ENCODE assay signal across 13 cellular contexts in genomic region chr21:46080171-46081021, GRCh38. TPM values are rescaled to one million over a fixed set of nuclear protein-coding genes. Genes with fewer than 3 reads are reported as not detected.
DNase-seq lines count a peak whose midpoint lies in the region; ATAC-seq and TF ChIP-seq lines count a peak whose summit lies in the region.
"Had no signal": no experiment of that assay in that cellular context is flagged by ENCODE, and none has a peak within 500 bp of the region (broad histone marks: within the 10 kb centered on the region; RNA-seq: fewer than 3 reads in every experiment).

No MANE protein-coding gene starts in this region.

- H3K27ac Mint-ChIP-seq in neural crest cell (ENCODE audit: unreplicated experiment) = peak overlapping the region; percentile 67
- H3K27ac Mint-ChIP-seq: activated CD4-positive, alpha-beta T cell treated with anti-CD3 and anti-CD28 coated beads, Interleukin-2, amount 10 ng/mL, durations not matched to agents 24 days and 14 days had no signal

- no peak for TF ChIP-seq CTCF in neural crest cell (conservative IDR thresholded peaks at IDR 0.05)

- ATAC-seq in Right ventricle myocardium inferior = peak; percentile 51
- ATAC-seq in HG02623 (IDR thresholded peaks at IDR 0.05; ENCODE audit: unreplicated experiment) = no peak
- no peak for ATAC-seq in HG03469 (IDR thresholded peaks at IDR 0.05; ENCODE audit: unreplicated experiment)
- no peak for ATAC-seq in HG02981 (IDR thresholded peaks at IDR 0.05; ENCODE audit: unreplicated experiment)

- H3K9me3 Mint-ChIP-seq in neural crest cell = no peaks in the 10 kb centered on the region
- H3K9me3 Mint-ChIP-seq: activated CD4-positive, alpha-beta T cell treated with anti-CD3 and anti-CD28 coated beads, Interleukin-2, amount 10 ng/mL, durations not matched to agents 24 days and 14 days had no signal

- intact Hi-C loops in Right ventricle myocardium inferior (cut with DNase I) = no loop called here

- H3K4me3 Mint-ChIP-seq in neural crest cell = no peak overlapping the region
- H3K4me3 Mint-ChIP-seq: activated CD4-positive, alpha-beta T cell treated with anti-CD3 and anti-CD28 coated beads, Interleukin-2, amount 10 ng/mL, durations not matched to agents 24 days and 14 days had no signal

- peak; percentile 2 for DNase-seq in stimulated activated CD4-positive, alpha-beta T cell treated with anti-CD3 and anti-CD28 coated beads, Interleukin-4, amount 100 ng/mL, for 24 hours
- no peak for DNase-seq in stimulated activated CD4-positive, alpha-beta T cell treated with anti-CD3 and anti-CD28 coated beads, Interleukin-4, amount 100 ng/mL, for 4 hours
- DNase-seq in Right ventricle myocardium inferior (ENCODE audit: missing footprints) (peak; percentile 73), neural crest cell (ENCODE audit: low read depth, low spot score) (no peak), iPS-NIHi7 (ENCODE audit: extremely low spot score) (no peak)
- DNase-seq: activated CD4-positive, alpha-beta T cell treated with anti-CD3 and anti-CD28 coated beads, Interleukin-2, amount 10 ng/mL, durations not matched to agents 24 days and 14 days; HCEC 1CT; Kasumi-1; NCI-H524 treated with DMSO at 0.1 percent for 48 hours; retina had no signal

- H3K36me3 Mint-ChIP-seq in neural crest cell (ENCODE audit: low read depth) = no peaks in the 10 kb centered on the region

- no peaks in the 10 kb centered on the region for H3K4me1 Mint-ChIP-seq in neural crest cell
- H3K4me1 Mint-ChIP-seq: activated CD4-positive, alpha-beta T cell treated with anti-CD3 and anti-CD28 coated beads, Interleukin-2, amount 10 ng/mL, durations not matched to agents 24 days and 14 days had no signal

- H3K27me3 Mint-ChIP-seq in neural crest cell (ENCODE audit: low read depth) = peaks cover 8% of the 10 kb centered on the region

RNA-seq across cellular contexts. Expression of gene COL6A2, which starts 17.5 kb away (rescaled TPM):
- total RNA-seq in Right ventricle myocardium inferior (254 TPM), neural crest cell (17.8 and 18.5 TPM in 2 replicates)

Comparison
In these comparisons a context has a peak if more than half of its experiments do, and no peak if none do; other contexts are left out.
1. DNase-seq: peak in stimulated activated CD4-positive, alpha-beta T cell treated with anti-CD3 and anti-CD28 coated beads, Interleukin-4, amount 100 ng/mL, for 24 hours (single experiment) and Right ventricle myocardium inferior (single experiment); none in stimulated activated CD4-positive, alpha-beta T cell treated with anti-CD3 and anti-CD28 coated beads, Interleukin-4, amount 100 ng/mL, for 4 hours (0 of 2), neural crest cell (single experiment) and iPS-NIHi7 (single experiment).
2. RNA of gene COL6A2, which starts 17.5 kb away (total RNA-seq): 254 TPM in Right ventricle myocardium inferior (single experiment); 17.8 to 18.5 TPM in neural crest cell; every median in the first group is over 10 times any median in the second.